In the genomic region with DNA sequence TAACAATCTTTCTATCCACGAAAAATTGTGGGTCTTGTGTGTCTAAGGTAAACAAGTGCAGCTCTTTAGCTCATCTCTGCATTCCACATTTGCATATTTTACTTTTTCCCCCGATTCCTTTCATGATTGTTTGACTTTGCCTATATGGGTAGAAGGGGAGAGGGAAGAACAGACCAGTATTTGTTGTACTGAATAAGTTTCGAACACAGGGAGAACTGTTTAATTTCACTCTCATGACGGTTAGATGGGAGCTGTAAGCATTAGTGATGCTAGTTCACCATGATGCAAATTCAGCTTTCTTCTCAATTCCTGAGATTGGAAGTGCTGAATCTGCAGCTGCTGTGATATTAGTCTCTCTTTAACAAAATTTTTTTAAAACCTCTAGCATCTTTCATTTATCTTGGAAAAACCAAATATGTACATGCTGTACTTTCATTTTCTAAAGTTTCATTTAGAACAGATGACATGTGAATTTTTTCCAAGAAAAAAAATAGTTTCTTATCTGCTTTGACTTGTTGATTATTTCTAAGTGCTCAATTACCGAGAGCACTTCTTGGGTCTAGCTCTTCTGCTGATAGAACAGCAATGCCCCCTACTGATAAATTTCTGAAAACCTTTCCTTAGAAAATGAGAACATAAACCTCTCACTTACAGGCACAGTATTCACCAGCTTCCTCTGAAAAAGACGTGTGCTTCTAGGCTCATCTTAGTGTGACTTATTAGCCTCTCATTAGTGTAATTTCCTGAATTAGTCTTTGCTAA, we compare ENCODE assay signal across 9 cellular contexts.
DNase-seq lines count a peak whose midpoint lies in the region; ATAC-seq and TF ChIP-seq lines count a peak whose summit lies in the region.
"Had no signal": no experiment of that assay in that cellular context is flagged by ENCODE, and none has a peak within 500 bp of the region (broad histone marks: within the 10 kb centered on the region; RNA-seq: fewer than 3 reads in every experiment).

No MANE protein-coding gene starts in this region.

- TF ChIP-seq CTCF in adrenal gland (IDR thresholded peaks at IDR 0.05) (peak; percentile 40 to 63 (median 56)), liver (IDR thresholded peaks at IDR 0.05; ENCODE audit: low read depth, low read length, missing input control) (peak; percentile 78)

- ATAC-seq in HG03457 (IDR thresholded peaks at IDR 0.05; ENCODE audit: unreplicated experiment) (no peak), HG02852 (IDR thresholded peaks at IDR 0.05; ENCODE audit: unreplicated experiment) (no peak)

- H3K27ac ChIP-seq in adrenal gland (no peak overlapping the region), liver (ENCODE audit: low read depth in 1 of 2, low read length in 2 of 2) (no peak overlapping the region)
- H3K27ac ChIP-seq: neutrophil had no signal

- H3K4me3 ChIP-seq in adrenal gland, result no peak overlapping the region
- H3K4me3 ChIP-seq in liver (ENCODE audit: low read depth in 1 of 3, low read length in 3 of 3), result no peak overlapping the region

- WGBS in adrenal gland, 4 donors, result 37 to 44% (median 40%) methylated on average over 6 of the region's 6 CpGs
- 42% methylated on average over 6 of the region's 6 CpGs for WGBS in liver

- no peaks in the 10 kb centered on the region for H3K27me3 ChIP-seq in adrenal gland
- no peaks in the 10 kb centered on the region for H3K27me3 ChIP-seq in liver (ENCODE audit: control insufficient read depth in 4 of 4, insufficient read depth in 4 of 4, low read length in 3 of 4)
- H3K27me3 ChIP-seq: neutrophil had no signal

- intact Hi-C loops in adrenal gland (cut with DNase I), result loop anchor here in 1 of 2 donors (5.0 kb wide), 1 partner anchor 118 kb away; no protein-coding TSS in a partner anchor

- H3K36me3 ChIP-seq in adrenal gland (replicated peaks in 1 of 2), result no peaks in the 10 kb centered on the region
- H3K36me3 ChIP-seq in liver (ENCODE audit: control insufficient read depth in 4 of 4, insufficient read depth in 3 of 4, low read depth in 1 of 4, low read length in 3 of 4), result no peaks in the 10 kb centered on the region
- H3K36me3 ChIP-seq: neutrophil had no signal

- no peak for TF ChIP-seq POLR2A in adrenal gland (IDR thresholded peaks at IDR 0.05)

- DNase-seq in NCI-H510A treated with DMSO at 0.1 percent for 48 hours (lab: John Stamatoyannopoulos, UW) (peak; percentile 70), NCI-H510A (lab: John Stamatoyannopoulos, UW) (no peak), NCI-H1092 (lab: John Stamatoyannopoulos, UW) (peak; percentile 45), adrenal gland (no peak)
- no peak for DNase-seq in stimulated activated CD4-positive, alpha-beta T cell treated with anti-CD3 and anti-CD28 coated beads, Interleukin-4, amount 100 ng/mL, for 4 hours

- H3K4me1 ChIP-seq in adrenal gland (replicated peaks in 1 of 2) (no peaks in the 10 kb centered on the region), liver (ENCODE audit: control insufficient read depth in 4 of 4, insufficient read depth in 4 of 4, low read length in 3 of 4) (peaks cover 0 to 23% (median 13%) of the 10 kb centered on the region in 4 donors)

- TF ChIP-seq RAD21 in liver (IDR thresholded peaks at IDR 0.05), result peak; percentile 93 to 95

- H3K9me3 ChIP-seq in adrenal gland (replicated peaks in 1 of 3), result no peaks in the 10 kb centered on the region
- no peaks in the 10 kb centered on the region for H3K9me3 ChIP-seq in liver (ENCODE audit: control insufficient read depth in 4 of 4, low read length in 3 of 4)
- H3K9me3 ChIP-seq: neutrophil had no signal

- H3K9ac ChIP-seq in liver (ENCODE audit: low read depth in 1 of 2, low read length in 2 of 2), result no peak overlapping the region

TF ChIP-seq in liver, 16 proteins besides CTCF, POLR2A, EP300 and RAD21:
- TF ChIP-seq FOXA1 (IDR thresholded peaks at IDR 0.05) (no peak), JUND (IDR thresholded peaks at IDR 0.05) (no peak), EGR1 (IDR thresholded peaks at IDR 0.05; ENCODE audit: low read depth in 2 of 2) (no peak), HNF4G (IDR thresholded peaks at IDR 0.05) (no peak), HNF4A (conservative IDR thresholded peaks at IDR 0.05) (peak in 1 of 2 donors; percentile 9)

Comparison
In these comparisons a context has a peak if more than half of its experiments do, and no peak if none do; other contexts are left out.
1. DNase-seq: peak in NCI-H510A treated with DMSO at 0.1 percent for 48 hours (single experiment) and NCI-H1092 (single experiment); none in NCI-H510A (single experiment), adrenal gland (0 of 7) and stimulated activated CD4-positive, alpha-beta T cell treated with anti-CD3 and anti-CD28 coated beads, Interleukin-4, amount 100 ng/mL, for 4 hours (0 of 2).